ENCODE assay signal across 8 cellular contexts in the genomic region with DNA sequence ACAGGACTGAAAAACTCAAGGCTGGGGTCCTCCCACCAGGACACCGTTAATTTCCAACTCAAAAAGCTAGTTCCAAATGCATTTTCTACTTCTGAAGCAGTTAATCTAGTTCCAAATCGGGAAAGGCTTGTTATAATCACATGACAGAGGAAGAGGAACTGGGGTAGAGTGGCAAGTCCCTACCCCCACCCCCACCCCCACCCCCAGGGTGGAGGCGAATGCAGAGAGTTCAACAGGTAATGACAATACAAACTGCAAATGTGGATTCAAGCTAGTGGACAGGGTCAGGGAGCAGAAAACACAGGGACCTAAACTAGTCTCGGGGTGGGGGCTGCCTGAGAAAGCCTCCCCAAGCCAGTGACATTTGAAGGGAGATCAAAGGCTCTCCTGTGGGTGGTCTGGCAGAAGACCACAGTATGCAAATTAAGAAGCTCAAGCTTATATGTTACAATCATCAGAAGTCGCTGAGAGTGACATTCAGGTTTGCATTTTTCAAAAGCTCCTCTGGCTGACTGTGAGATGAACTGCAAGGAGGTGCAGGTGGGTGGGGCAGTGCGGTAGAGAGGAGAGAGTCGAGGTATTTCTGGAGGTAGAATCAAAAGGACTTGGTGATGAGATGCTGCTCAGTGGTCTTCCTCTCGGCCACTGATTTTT. TPM values are rescaled to one million over a fixed set of nuclear protein-coding genes. Genes with fewer than 3 reads are reported as not detected.
A peak's percentile ranks its signal among the peaks of the same experiment; 100 is the strongest.
DNase-seq lines count a peak whose midpoint lies in the region; ATAC-seq lines count a peak whose summit lies in the region.

No MANE protein-coding gene starts in this region.

- H3K9me3 ChIP-seq in BLaER1, result no peaks in the 10 kb centered on the region

- H4K20me1 ChIP-seq in BLaER1, result peaks cover 48% of the 10 kb centered on the region

- H3K27me3 Mint-ChIP-seq in activated CD4-positive, alpha-beta T cell treated with anti-CD3 and anti-CD28 coated beads, Interleukin-2, amount 10 ng/mL, durations not matched to agents 24 days and 14 days, result no peaks in the 10 kb centered on the region
- no peaks in the 10 kb centered on the region for H3K27me3 Mint-ChIP-seq in memory B cell

- H3K9ac ChIP-seq in BLaER1, result peak overlapping the region; percentile 75

- peak overlapping the region; percentile 73 for H3K4me3 Mint-ChIP-seq in activated CD4-positive, alpha-beta T cell treated with anti-CD3 and anti-CD28 coated beads, Interleukin-2, amount 10 ng/mL, durations not matched to agents 24 days and 14 days
- peak overlapping the region; percentile 92 for H3K4me3 Mint-ChIP-seq in memory B cell

- peak; percentile 80 for DNase-seq in activated CD4-positive, alpha-beta T cell treated with anti-CD3 and anti-CD28 coated beads, Interleukin-2, amount 10 ng/mL, durations not matched to agents 24 days and 14 days
- DNase-seq in memory B cell (ENCODE audit: low spot score in 2 of 2), result peak; percentile 70 to 71
- DNase-seq in 8988T, result no peak
- no peak for DNase-seq in KG1 (lab: John Stamatoyannopoulos, UW)
- DNase-seq in HUDEP-2 (lab: John Stamatoyannopoulos, UW; ENCODE audit: unreplicated experiment in 76 of 76), result no peak

- peak overlapping the region; percentile 88 for H3K27ac Mint-ChIP-seq in activated CD4-positive, alpha-beta T cell treated with anti-CD3 and anti-CD28 coated beads, Interleukin-2, amount 10 ng/mL, durations not matched to agents 24 days and 14 days
- peak overlapping the region; percentile 93 for H3K27ac Mint-ChIP-seq in memory B cell

- no peaks in the 10 kb centered on the region for H3K9me3 Mint-ChIP-seq in activated CD4-positive, alpha-beta T cell treated with anti-CD3 and anti-CD28 coated beads, Interleukin-2, amount 10 ng/mL, durations not matched to agents 24 days and 14 days
- no peaks in the 10 kb centered on the region for H3K9me3 Mint-ChIP-seq in memory B cell

- ATAC-seq in GM19025 (IDR thresholded peaks at IDR 0.05; ENCODE audit: low read depth, unreplicated experiment), result peak; percentile 71
- peak; percentile 55 for ATAC-seq in HG03139 (IDR thresholded peaks at IDR 0.05; ENCODE audit: unreplicated experiment)
- ATAC-seq in memory B cell (ENCODE audit: low read depth), result peak; percentile 87

- H3K4me2 ChIP-seq in BLaER1, result peak overlapping the region; percentile 95

- peaks cover 81% of the 10 kb centered on the region for H3K4me1 Mint-ChIP-seq in activated CD4-positive, alpha-beta T cell treated with anti-CD3 and anti-CD28 coated beads, Interleukin-2, amount 10 ng/mL, durations not matched to agents 24 days and 14 days
- peaks cover 63% of the 10 kb centered on the region for H3K4me1 Mint-ChIP-seq in memory B cell

- H3K36me3 Mint-ChIP-seq in activated CD4-positive, alpha-beta T cell treated with anti-CD3 and anti-CD28 coated beads, Interleukin-2, amount 10 ng/mL, durations not matched to agents 24 days and 14 days (ENCODE audit: low read depth), result peaks cover 4% of the 10 kb centered on the region
- H3K36me3 Mint-ChIP-seq in memory B cell, result peaks cover 3% of the 10 kb centered on the region

- peak overlapping the region; percentile 59 for H3K4me3 ChIP-seq in BLaER1

- no peaks in the 10 kb centered on the region for H3K27me3 ChIP-seq in BLaER1

- peaks cover 98% of the 10 kb centered on the region for H3K4me1 ChIP-seq in BLaER1

- 0 out of 2 replicates have a peak, but pooled peaks cover 5% of the 10 kb centered on the region for H3K36me3 ChIP-seq in BLaER1

- intact Hi-C loops in activated CD4-positive, alpha-beta T cell treated with anti-CD3 and anti-CD28 coated beads, Interleukin-2, amount 10 ng/mL, durations not matched to agents 24 days and 14 days (cut with micrococcal nuclease), result loop anchor here (2.0 kb wide), 4 partner anchors 21 to 49 kb away; no protein-coding TSS in a partner anchor

- H3K27ac ChIP-seq in BLaER1, result peak overlapping the region; percentile 88

RNA-seq across cellular contexts. Expression of gene SLC25A19, which starts 56.4 kb away (rescaled TPM):
- 131 and 132 TPM in 2 replicates for total RNA-seq in activated CD4-positive, alpha-beta T cell treated with anti-CD3 and anti-CD28 coated beads, Interleukin-2, amount 10 ng/mL, durations not matched to agents 24 days and 14 days

RNA-seq across cellular contexts. Expression of gene GRB2, which starts 59.8 kb away (rescaled TPM):
- total RNA-seq in activated CD4-positive, alpha-beta T cell treated with anti-CD3 and anti-CD28 coated beads, Interleukin-2, amount 10 ng/mL, durations not matched to agents 24 days and 14 days, result 172 and 182 TPM in 2 replicates

Comparison
In these comparisons a context has a peak if more than half of its experiments do, and no peak if none do; other contexts are left out.
1. DNase-seq: peak in activated CD4-positive, alpha-beta T cell treated with anti-CD3 and anti-CD28 coated beads, Interleukin-2, amount 10 ng/mL, durations not matched to agents 24 days and 14 days (single experiment) and memory B cell (2 of 2); none in 8988T (single experiment), KG1 (single experiment) and HUDEP-2 (0 of 76).
2. Peak in every context shown above with its lines, with median percentiles within 50 percentile points of each other: ATAC-seq.